ENCODE assay signal across 1 cellular context in the genomic region with DNA sequence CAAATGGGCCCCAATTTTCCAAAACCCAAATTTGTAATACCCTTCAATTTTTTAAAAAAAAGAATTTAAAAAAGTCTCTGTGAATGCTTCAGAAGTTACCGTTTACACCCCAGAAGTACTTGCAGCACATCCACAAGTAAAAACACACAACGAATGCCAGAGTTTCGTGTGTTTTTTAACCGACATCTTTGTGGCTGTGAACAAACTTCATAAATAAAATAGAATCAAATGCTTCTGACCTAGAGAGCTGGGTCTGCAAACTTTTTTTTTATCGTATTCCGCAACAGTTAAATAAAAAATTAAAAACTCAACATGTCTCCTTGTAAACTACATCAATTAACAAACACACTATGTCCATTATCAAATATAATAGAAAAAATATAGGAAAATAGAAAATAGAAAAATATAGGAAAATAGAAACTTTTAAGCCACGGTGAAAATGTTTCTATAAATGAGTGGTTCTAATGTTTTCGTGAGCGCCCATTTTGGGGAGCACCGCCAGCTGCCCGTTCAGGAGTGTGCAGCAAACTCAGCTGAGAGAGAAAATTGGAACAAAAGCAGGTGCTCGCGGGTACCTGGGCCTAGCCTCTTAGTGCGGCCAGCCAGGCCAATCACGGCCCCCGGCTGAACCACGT.
A peak's percentile ranks its signal among the peaks of the same experiment; 100 is the strongest.
TF ChIP-seq lines count a peak whose summit lies in the region.

No MANE protein-coding gene starts in this region.

TF ChIP-seq in GM12878, 131 proteins besides CTCF, POLR2A, EP300 and RAD21:
- TF ChIP-seq YY1 (IDR thresholded peaks at IDR 0.05; ENCODE audit: low read depth, low read length): no peak
- TF ChIP-seq, protein P1, sequence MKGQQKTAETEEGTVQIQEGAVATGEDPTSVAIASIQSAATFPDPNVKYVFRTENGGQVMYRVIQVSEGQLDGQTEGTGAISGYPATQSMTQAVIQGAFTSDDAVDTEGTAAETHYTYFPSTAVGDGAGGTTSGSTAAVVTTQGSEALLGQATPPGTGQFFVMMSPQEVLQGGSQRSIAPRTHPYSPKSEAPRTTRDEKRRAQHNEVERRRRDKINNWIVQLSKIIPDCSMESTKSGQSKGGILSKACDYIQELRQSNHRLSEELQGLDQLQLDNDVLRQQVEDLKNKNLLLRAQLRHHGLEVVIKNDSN (IDR thresholded peaks at IDR 0.05; ENCODE audit: borderline replicate concordance, extremely low read length, insufficient read depth, low read depth, low read length): peak; percentile 72
